ENCODE assay signal across 1 cellular context in genomic region chr4:128305942-128306341, GRCh38.
TF ChIP-seq lines count a peak whose summit lies in the region.

No MANE protein-coding gene starts in this region.

TF ChIP-seq in GM23338, 12 proteins besides CTCF, POLR2A, EP300 and RAD21:
- TF ChIP-seq ZNF462 (CRISPR knock-in tag; IDR thresholded peaks at IDR 0.05) = no peak
